Comparison of ENCODE assay signal across 1 cellular context in the genomic region with DNA sequence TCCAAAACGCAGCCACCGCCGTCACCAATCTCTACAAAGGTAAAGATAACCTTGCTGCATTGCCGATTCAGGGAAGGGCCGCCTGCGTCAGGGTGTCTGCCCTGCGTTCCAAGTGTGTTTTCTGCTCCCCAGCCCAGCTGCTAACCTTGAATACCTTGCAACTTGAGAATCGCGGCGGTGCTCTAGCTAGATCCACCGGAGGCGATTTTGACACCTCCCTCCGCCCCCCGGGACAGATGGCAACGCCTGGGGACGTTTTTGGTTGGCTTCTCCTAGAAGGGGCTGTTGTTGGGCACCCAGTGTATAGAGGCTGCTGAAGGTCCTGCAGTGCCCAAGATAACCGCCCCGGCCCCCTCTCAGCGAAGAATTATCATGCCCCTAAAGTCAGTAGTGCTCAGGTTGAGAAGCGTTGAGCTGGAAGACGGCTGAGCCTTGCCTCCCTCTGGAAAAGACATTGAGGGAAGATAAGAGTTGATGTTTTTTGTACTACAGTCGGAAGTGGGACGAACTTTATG.
TF ChIP-seq lines count a peak whose summit lies in the region.

No MANE protein-coding gene starts in this region.

TF ChIP-seq in HepG2, 621 proteins besides CTCF, POLR2A, EP300 and RAD21 (continued from another document and continues in another):
- TF ChIP-seq, protein P1, sequence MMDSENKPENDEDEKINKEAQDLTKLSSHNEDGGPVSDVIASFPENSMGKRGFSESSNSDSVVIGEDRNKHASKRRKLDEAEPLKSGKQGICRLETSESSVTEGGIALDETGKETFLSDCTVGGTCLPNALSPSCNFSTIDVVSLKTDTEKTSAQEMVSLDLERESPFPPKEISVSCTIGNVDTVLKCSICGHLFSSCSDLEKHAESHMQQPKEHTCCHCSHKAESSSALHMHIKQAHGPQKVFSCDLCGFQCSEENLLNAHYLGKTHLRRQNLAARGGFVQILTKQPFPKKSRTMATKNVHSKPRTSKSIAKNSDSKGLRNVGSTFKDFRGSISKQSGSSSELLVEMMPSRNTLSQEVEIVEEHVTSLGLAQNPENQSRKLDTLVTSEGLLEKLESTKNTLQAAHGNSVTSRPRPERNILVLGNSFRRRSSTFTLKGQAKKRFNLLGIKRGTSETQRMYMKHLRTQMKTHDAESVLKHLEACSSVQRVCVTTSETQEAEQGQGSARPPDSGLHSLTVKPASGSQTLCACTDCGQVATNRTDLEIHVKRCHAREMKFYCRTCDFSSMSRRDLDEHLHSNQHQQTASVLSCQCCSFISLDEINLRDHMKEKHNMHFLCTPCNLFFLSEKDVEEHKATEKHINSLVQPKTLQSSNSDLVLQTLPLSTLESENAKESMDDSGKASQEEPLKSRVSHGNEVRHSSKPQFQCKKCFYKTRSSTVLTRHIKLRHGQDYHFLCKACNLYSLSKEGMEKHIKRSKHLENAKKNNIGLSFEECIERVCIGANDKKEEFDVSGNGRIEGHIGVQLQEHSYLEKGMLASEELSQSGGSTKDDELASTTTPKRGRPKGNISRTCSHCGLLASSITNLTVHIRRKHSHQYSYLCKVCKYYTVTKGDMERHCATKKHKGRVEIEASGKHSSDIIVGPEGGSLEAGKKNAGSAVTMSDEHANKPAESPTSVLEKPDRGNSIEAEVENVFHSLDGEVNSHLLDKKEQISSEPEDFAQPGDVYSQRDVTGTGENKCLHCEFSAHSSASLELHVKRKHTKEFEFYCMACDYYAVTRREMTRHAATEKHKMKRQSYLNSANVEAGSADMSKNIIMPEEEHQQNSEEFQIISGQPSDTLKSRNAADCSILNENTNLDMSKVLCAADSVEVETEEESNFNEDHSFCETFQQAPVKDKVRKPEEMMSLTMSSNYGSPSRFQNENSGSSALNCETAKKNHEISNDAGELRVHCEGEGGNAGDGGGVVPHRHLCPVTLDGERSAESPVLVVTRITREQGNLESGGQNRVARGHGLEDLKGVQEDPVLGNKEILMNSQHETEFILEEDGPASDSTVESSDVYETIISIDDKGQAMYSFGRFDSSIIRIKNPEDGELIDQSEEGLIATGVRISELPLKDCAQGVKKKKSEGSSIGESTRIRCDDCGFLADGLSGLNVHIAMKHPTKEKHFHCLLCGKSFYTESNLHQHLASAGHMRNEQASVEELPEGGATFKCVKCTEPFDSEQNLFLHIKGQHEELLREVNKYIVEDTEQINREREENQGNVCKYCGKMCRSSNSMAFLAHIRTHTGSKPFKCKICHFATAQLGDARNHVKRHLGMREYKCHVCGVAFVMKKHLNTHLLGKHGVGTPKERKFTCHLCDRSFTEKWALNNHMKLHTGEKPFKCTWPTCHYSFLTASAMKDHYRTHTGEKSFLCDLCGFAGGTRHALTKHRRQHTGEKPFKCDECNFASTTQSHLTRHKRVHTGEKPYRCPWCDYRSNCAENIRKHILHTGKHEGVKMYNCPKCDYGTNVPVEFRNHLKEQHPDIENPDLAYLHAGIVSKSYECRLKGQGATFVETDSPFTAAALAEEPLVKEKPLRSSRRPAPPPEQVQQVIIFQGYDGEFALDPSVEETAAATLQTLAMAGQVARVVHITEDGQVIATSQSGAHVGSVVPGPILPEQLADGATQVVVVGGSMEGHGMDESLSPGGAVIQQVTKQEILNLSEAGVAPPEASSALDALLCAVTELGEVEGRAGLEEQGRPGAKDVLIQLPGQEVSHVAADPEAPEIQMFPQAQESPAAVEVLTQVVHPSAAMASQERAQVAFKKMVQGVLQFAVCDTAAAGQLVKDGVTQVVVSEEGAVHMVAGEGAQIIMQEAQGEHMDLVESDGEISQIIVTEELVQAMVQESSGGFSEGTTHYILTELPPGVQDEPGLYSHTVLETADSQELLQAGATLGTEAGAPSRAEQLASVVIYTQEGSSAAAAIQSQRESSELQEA (CRISPR knock-in tag; IDR thresholded peaks at IDR 0.05; ENCODE audit: not compliant biosample characterization), result no peak
- no peak for TF ChIP-seq ESRRA (CRISPR knock-in tag; IDR thresholded peaks at IDR 0.05; ENCODE audit: low read depth)
- no peak for TF ChIP-seq HIVEP1 (CRISPR knock-in tag; IDR thresholded peaks at IDR 0.05)
- TF ChIP-seq AGO1 (IDR thresholded peaks at IDR 0.05; ENCODE audit: low read depth, low read length, poor library complexity, severe bottlenecking), result no peak
- TF ChIP-seq GATAD1 (CRISPR knock-in tag; IDR thresholded peaks at IDR 0.05), result 0 out of 2 replicates have a peak, but pooled peaks have one; percentile 6
- TF ChIP-seq, protein P2, sequence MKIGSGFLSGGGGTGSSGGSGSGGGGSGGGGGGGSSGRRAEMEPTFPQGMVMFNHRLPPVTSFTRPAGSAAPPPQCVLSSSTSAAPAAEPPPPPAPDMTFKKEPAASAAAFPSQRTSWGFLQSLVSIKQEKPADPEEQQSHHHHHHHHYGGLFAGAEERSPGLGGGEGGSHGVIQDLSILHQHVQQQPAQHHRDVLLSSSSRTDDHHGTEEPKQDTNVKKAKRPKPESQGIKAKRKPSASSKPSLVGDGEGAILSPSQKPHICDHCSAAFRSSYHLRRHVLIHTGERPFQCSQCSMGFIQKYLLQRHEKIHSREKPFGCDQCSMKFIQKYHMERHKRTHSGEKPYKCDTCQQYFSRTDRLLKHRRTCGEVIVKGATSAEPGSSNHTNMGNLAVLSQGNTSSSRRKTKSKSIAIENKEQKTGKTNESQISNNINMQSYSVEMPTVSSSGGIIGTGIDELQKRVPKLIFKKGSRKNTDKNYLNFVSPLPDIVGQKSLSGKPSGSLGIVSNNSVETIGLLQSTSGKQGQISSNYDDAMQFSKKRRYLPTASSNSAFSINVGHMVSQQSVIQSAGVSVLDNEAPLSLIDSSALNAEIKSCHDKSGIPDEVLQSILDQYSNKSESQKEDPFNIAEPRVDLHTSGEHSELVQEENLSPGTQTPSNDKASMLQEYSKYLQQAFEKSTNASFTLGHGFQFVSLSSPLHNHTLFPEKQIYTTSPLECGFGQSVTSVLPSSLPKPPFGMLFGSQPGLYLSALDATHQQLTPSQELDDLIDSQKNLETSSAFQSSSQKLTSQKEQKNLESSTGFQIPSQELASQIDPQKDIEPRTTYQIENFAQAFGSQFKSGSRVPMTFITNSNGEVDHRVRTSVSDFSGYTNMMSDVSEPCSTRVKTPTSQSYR (CRISPR knock-in tag; IDR thresholded peaks at IDR 0.05; ENCODE audit: borderline replicate concordance), result no peak
- TF ChIP-seq NRL (CRISPR knock-in tag; IDR thresholded peaks at IDR 0.05; ENCODE audit: borderline replicate concordance), result no peak; the same call in 1 of the 2 replicates
- TF ChIP-seq TBX2 (CRISPR knock-in tag; IDR thresholded peaks at IDR 0.05; ENCODE audit: borderline replicate concordance), result peak; percentile 25; the same call in 1 of the 2 replicates
- no peak for TF ChIP-seq MLLT10 (CRISPR knock-in tag; IDR thresholded peaks at IDR 0.05)
- TF ChIP-seq, protein P3, sequence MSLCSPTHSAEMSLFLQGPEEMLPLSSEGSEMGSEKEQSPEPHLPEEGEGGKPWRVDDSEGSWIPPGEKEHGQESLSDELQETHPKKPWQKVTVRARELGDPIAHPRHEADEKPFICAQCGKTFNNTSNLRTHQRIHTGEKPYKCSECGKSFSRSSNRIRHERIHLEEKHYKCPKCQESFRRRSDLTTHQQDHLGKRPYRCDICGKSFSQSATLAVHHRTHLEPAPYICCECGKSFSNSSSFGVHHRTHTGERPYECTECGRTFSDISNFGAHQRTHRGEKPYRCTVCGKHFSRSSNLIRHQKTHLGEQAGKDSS (CRISPR knock-in tag; IDR thresholded peaks at IDR 0.05; ENCODE audit: borderline replicate concordance, low read depth), result no peak
- 0 out of 2 replicates have a peak, but pooled peaks have one; percentile 7 for TF ChIP-seq ZNF788 (CRISPR knock-in tag; IDR thresholded peaks at IDR 0.05; ENCODE audit: borderline replicate concordance)
- TF ChIP-seq, protein P4, sequence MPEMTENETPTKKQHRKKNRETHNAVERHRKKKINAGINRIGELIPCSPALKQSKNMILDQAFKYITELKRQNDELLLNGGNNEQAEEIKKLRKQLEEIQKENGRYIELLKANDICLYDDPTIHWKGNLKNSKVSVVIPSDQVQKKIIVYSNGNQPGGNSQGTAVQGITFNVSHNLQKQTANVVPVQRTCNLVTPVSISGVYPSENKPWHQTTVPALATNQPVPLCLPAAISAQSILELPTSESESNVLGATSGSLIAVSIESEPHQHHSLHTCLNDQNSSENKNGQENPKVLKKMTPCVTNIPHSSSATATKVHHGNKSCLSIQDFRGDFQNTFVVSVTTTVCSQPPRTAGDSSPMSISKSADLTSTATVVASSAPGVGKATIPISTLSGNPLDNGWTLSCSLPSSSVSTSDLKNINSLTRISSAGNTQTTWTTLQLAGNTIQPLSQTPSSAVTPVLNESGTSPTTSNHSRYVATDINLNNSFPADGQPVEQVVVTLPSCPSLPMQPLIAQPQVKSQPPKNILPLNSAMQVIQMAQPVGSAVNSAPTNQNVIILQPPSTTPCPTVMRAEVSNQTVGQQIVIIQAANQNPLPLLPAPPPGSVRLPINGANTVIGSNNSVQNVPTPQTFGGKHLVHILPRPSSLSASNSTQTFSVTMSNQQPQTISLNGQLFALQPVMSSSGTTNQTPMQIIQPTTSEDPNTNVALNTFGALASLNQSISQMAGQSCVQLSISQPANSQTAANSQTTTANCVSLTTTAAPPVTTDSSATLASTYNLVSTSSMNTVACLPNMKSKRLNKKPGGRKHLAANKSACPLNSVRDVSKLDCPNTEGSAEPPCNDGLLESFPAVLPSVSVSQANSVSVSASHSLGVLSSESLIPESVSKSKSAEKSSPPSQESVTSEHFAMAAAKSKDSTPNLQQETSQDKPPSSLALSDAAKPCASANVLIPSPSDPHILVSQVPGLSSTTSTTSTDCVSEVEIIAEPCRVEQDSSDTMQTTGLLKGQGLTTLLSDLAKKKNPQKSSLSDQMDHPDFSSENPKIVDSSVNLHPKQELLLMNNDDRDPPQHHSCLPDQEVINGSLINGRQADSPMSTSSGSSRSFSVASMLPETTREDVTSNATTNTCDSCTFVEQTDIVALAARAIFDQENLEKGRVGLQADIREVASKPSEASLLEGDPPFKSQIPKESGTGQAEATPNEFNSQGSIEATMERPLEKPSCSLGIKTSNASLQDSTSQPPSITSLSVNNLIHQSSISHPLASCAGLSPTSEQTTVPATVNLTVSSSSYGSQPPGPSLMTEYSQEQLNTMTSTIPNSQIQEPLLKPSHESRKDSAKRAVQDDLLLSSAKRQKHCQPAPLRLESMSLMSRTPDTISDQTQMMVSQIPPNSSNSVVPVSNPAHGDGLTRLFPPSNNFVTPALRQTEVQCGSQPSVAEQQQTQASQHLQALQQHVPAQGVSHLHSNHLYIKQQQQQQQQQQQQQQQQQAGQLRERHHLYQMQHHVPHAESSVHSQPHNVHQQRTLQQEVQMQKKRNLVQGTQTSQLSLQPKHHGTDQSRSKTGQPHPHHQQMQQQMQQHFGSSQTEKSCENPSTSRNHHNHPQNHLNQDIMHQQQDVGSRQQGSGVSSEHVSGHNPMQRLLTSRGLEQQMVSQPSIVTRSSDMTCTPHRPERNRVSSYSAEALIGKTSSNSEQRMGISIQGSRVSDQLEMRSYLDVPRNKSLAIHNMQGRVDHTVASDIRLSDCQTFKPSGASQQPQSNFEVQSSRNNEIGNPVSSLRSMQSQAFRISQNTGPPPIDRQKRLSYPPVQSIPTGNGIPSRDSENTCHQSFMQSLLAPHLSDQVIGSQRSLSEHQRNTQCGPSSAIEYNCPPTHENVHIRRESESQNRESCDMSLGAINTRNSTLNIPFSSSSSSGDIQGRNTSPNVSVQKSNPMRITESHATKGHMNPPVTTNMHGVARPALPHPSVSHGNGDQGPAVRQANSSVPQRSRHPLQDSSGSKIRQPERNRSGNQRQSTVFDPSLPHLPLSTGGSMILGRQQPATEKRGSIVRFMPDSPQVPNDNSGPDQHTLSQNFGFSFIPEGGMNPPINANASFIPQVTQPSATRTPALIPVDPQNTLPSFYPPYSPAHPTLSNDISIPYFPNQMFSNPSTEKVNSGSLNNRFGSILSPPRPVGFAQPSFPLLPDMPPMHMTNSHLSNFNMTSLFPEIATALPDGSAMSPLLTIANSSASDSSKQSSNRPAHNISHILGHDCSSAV (CRISPR knock-in tag; IDR thresholded peaks at IDR 0.05; ENCODE audit: borderline replicate concordance), result no peak
- TF ChIP-seq, protein P5, sequence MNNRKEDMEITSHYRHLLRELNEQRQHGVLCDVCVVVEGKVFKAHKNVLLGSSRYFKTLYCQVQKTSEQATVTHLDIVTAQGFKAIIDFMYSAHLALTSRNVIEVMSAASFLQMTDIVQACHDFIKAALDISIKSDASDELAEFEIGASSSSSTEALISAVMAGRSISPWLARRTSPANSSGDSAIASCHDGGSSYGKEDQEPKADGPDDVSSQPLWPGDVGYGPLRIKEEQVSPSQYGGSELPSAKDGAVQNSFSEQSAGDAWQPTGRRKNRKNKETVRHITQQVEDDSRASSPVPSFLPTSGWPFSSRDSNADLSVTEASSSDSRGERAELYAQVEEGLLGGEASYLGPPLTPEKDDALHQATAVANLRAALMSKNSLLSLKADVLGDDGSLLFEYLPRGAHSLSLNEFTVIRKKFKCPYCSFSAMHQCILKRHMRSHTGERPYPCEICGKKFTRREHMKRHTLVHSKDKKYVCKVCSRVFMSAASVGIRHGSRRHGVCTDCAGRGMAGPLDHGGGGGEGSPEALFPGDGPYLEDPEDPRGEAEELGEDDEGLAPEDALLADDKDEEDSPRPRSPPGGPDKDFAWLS (CRISPR knock-in tag; IDR thresholded peaks at IDR 0.05; ENCODE audit: borderline replicate concordance), result no peak
- TF ChIP-seq HNRNPLL (IDR thresholded peaks at IDR 0.05; ENCODE audit: low read depth, low read length, poor library complexity, severe bottlenecking), result peak; percentile 27
- TF ChIP-seq, protein P6, sequence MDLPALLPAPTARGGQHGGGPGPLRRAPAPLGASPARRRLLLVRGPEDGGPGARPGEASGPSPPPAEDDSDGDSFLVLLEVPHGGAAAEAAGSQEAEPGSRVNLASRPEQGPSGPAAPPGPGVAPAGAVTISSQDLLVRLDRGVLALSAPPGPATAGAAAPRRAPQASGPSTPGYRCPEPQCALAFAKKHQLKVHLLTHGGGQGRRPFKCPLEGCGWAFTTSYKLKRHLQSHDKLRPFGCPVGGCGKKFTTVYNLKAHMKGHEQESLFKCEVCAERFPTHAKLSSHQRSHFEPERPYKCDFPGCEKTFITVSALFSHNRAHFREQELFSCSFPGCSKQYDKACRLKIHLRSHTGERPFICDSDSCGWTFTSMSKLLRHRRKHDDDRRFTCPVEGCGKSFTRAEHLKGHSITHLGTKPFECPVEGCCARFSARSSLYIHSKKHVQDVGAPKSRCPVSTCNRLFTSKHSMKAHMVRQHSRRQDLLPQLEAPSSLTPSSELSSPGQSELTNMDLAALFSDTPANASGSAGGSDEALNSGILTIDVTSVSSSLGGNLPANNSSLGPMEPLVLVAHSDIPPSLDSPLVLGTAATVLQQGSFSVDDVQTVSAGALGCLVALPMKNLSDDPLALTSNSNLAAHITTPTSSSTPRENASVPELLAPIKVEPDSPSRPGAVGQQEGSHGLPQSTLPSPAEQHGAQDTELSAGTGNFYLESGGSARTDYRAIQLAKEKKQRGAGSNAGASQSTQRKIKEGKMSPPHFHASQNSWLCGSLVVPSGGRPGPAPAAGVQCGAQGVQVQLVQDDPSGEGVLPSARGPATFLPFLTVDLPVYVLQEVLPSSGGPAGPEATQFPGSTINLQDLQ (CRISPR knock-in tag; IDR thresholded peaks at IDR 0.05), result no peak
- no peak for TF ChIP-seq ZNF792 (CRISPR knock-in tag; IDR thresholded peaks at IDR 0.05)
- TF ChIP-seq ZSCAN31 (CRISPR knock-in tag; IDR thresholded peaks at IDR 0.05; ENCODE audit: low read depth), result no peak; the same call in 1 of the 2 replicates
- TF ChIP-seq, protein P7, sequence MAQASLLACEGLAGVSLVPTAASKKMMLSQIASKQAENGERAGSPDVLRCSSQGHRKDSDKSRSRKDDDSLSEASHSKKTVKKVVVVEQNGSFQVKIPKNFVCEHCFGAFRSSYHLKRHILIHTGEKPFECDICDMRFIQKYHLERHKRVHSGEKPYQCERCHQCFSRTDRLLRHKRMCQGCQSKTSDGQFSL (CRISPR knock-in tag; IDR thresholded peaks at IDR 0.05), result no peak
- TF ChIP-seq HDAC6 (IDR thresholded peaks at IDR 0.05; ENCODE audit: low read depth, low read length), result peak; percentile 23; the same call in 1 of the 2 replicates
- TF ChIP-seq ZNF296 (CRISPR knock-in tag; conservative IDR thresholded peaks at IDR 0.05), result no peak
- no peak for TF ChIP-seq ZMYM3 (CRISPR knock-in tag; IDR thresholded peaks at IDR 0.05)
- no peak for TF ChIP-seq ZNF546 (CRISPR knock-in tag; conservative IDR thresholded peaks at IDR 0.05)
